In genomic region chr3:190101320-190102117, GRCh38 we compare ENCODE assay signal across 1 cellular context.
TF ChIP-seq lines count a peak whose summit lies in the region.

No MANE protein-coding gene starts in this region.

TF ChIP-seq in GM23338, 12 proteins besides CTCF, POLR2A, EP300 and RAD21 (continued from another document):
- no peak for TF ChIP-seq ZNF462 (CRISPR knock-in tag; IDR thresholded peaks at IDR 0.05)
- TF ChIP-seq ZNF114 (CRISPR knock-in tag; IDR thresholded peaks at IDR 0.05): no peak
